ENCODE assay signal across 8 cellular contexts in the genomic region with DNA sequence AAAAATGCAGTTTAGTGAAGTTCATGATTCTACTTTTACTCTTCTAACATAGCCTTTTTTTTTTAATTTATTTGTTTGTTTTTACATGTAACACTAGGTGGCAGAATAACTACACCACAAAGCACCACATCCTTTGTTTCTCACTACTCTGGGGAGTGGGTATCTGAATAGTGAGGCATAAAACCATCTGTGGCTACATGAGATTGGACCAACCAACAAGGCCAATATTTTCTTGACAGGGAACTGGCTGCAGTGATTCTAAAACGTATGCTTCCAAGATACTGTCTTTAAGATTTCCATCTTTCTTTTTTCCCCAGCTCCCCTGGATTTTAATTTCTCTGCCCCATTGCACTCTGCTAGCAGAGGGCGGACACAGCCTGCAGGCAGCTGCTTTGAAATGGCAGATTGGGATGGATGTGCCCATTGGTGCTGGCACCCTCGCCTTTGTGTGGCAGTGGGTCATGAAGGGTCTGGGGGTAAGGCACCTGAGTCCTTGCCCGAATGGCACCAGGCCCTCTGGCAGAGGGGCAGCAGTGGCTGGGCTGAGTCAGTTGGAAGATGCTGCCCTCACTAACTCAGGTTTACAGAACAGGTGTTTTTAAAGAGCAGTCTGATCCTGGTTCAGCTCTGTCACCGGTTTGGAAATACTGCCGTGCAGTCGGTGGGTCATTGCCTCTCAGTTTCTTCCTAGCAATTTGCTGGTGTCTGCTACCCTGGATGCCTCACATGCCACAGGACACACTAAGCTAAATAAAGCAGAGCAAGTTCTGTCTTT.
DNase-seq lines count a peak whose midpoint lies in the region; ATAC-seq, FAIRE-seq and TF ChIP-seq lines count a peak whose summit lies in the region.

No MANE protein-coding gene starts in this region.

- H3K36me3 ChIP-seq in mucosa of descending colon (ENCODE audit: low read depth) = no peaks in the 10 kb centered on the region

- no peak overlapping the region for H3K4me3 ChIP-seq in mucosa of descending colon

- peak; percentile 92 for FAIRE-seq in urothelium cell line (lab: Jason Lieb, UNC)

- peaks cover 36% of the 10 kb centered on the region for H3K4me1 ChIP-seq in mucosa of descending colon (ENCODE audit: low read depth)

- peak; percentile 70 for ATAC-seq in mucosa of descending colon

- intact Hi-C loops in mucosa of descending colon (cut with DNase I, micrococcal nuclease) = loop anchor here (5.0 to 10.0 kb wide), 3 partner anchors 306 to 566 kb away; a partner anchor contains a TSS

- DNase-seq in activated T-cell treated with anti-CD3 and anti-CD28 coated beads, Interleukin-2, amount 50 U/mL, for 1 hour = peak; percentile 26
- DNase-seq in activated T-cell treated with anti-CD3 and anti-CD28 coated beads, Interleukin-2, amount 50 U/mL, for 48 hours = no peak
- DNase-seq in Kasumi-1 (lab: John Stamatoyannopoulos, UW) (peak; percentile 46 to 58), SHP77 treated with DMSO at 0.1 percent for 48 hours (lab: John Stamatoyannopoulos, UW) (peak; percentile 28), epidermal melanocyte (ENCODE audit: insufficient read length, low spot score) (peak; percentile 69), mucosa of descending colon (peak in 2 of 3 donors; percentile 48 to 58), urothelium cell line (ENCODE audit: low spot score) (peak; percentile 74), activated gamma-delta T cell treated with Interleukin-2 at 50 U/mL for 16 hours (no peak)

- peak; percentile 24 for TF ChIP-seq CTCF in mucosa of descending colon (IDR thresholded peaks at IDR 0.05)

- no peaks in the 10 kb centered on the region for H3K9me3 ChIP-seq in mucosa of descending colon

Comparison
In these comparisons a context has a peak if more than half of its experiments do, and no peak if none do; other contexts are left out.
1. DNase-seq: peak in activated T-cell treated with anti-CD3 and anti-CD28 coated beads, Interleukin-2, amount 50 U/mL, for 1 hour (single experiment), Kasumi-1 (2 of 2), SHP77 treated with DMSO at 0.1 percent for 48 hours (single experiment), epidermal melanocyte (single experiment), mucosa of descending colon (2 of 3) and urothelium cell line (single experiment); none in activated T-cell treated with anti-CD3 and anti-CD28 coated beads, Interleukin-2, amount 50 U/mL, for 48 hours (0 of 2) and activated gamma-delta T cell treated with Interleukin-2 at 50 U/mL for 16 hours (single experiment).